In the genomic region with DNA sequence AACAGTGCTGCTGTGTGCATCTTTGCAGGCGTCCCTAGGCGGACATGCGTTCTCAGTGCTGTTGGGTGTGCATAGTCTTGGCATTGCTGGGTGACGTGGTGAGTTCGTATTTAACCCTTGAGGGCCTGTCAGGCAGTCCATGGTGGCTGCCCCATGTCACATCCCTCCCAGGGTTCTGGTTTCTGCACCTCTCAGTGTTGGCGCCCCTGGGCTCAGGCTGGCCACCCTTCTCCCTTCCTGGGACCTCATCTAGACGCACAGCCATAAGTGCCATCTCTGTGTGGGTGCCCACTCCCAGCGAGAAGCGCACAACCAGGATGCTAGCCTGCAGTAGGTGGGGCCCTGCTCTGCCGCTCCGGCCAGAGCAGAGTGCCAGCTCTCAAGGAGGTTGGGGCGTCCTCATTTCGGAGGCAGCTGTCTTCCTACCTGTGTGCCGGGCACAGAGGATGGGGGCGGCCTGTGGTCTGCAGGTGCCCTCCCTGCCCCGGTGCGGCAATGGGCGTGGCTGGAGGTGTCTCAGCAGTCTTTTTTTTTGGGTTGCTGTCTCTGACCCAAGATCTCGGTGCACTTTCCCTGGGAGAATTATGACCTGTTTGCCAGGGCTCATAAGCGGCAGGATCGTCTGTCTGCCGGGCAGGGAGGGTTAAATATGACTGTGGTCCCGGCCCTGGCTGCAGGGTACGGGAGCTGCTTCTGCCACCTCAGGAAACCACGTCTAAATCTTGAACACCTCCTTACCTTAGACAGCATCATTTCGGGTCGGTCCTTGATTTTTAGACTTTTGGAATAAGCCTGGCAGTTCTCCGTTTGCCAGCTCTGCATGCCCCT, we compare ENCODE assay signal across 1 cellular context.
TF ChIP-seq lines count a peak whose summit lies in the region.

No MANE protein-coding gene starts in this region.

TF ChIP-seq in GM12878, 131 proteins besides CTCF, POLR2A, EP300 and RAD21 (continued from another document):
- TF ChIP-seq, protein P1, sequence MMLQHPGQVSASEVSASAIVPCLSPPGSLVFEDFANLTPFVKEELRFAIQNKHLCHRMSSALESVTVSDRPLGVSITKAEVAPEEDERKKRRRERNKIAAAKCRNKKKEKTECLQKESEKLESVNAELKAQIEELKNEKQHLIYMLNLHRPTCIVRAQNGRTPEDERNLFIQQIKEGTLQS (IDR thresholded peaks at IDR 0.05; ENCODE audit: borderline replicate concordance, extremely low read depth, low read depth, low read length) = no peak
- TF ChIP-seq JUNB (IDR thresholded peaks at IDR 0.05) = no peak
- TF ChIP-seq WRNIP1 (IDR thresholded peaks at IDR 0.05; ENCODE audit: borderline replicate concordance, low read depth, low read length) = no peak
- TF ChIP-seq CEBPB (IDR thresholded peaks at IDR 0.05; ENCODE audit: borderline replicate concordance in 1 of 2, low read depth in 2 of 2, low read length in 2 of 2) = no peak
- TF ChIP-seq RAD51 (IDR thresholded peaks at IDR 0.05) = no peak
